ENCODE assay signal across 1 cellular context in the genomic region with DNA sequence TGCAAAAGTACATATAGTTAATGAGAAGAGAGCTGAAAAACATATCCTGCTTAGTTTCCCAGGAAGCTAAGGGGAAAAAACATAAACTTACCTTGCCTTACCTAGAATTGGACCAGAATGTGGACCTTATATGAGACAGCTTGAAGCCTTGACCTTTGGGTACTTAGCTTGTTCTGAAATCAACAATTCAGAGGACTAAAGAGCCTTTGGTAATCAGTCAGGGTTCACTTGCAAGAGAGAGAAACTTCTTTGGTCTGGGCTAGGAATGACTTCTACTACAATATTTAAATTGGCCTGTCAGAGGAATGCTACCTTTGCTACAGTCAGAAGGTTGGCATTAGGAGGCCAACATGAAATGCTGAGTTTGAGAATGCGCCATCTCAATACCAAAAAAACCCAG.
TF ChIP-seq lines count a peak whose summit lies in the region.

No MANE protein-coding gene starts in this region.

TF ChIP-seq in IMR-90, 13 proteins besides CTCF, POLR2A, EP300 and RAD21:
- TF ChIP-seq CHD1 (IDR thresholded peaks at IDR 0.05; ENCODE audit: low read depth, low read length) = no peak
- no peak for TF ChIP-seq MAZ (IDR thresholded peaks at IDR 0.05; ENCODE audit: borderline replicate concordance, low read depth, low read length)
- no peak for TF ChIP-seq RCOR1 (IDR thresholded peaks at IDR 0.05; ENCODE audit: insufficient replicate concordance, low read length)
- TF ChIP-seq BHLHE40 (IDR thresholded peaks at IDR 0.05; ENCODE audit: low read depth, low read length) = no peak
- no peak for TF ChIP-seq SMC3 (IDR thresholded peaks at IDR 0.05; ENCODE audit: low read depth, low read length)
- no peak for TF ChIP-seq ELK1 (IDR thresholded peaks at IDR 0.05; ENCODE audit: borderline replicate concordance, low read depth, low read length)
- TF ChIP-seq MXI1 (IDR thresholded peaks at IDR 0.05; ENCODE audit: borderline replicate concordance, low read depth, low read length) = no peak
- TF ChIP-seq, protein P1, sequence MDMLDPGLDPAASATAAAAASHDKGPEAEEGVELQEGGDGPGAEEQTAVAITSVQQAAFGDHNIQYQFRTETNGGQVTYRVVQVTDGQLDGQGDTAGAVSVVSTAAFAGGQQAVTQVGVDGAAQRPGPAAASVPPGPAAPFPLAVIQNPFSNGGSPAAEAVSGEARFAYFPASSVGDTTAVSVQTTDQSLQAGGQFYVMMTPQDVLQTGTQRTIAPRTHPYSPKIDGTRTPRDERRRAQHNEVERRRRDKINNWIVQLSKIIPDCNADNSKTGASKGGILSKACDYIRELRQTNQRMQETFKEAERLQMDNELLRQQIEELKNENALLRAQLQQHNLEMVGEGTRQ (IDR thresholded peaks at IDR 0.05; ENCODE audit: low read depth, low read length) = no peak
- no peak for TF ChIP-seq CEBPB (IDR thresholded peaks at IDR 0.05; ENCODE audit: low read depth, low read length)
- no peak for TF ChIP-seq MAFK (IDR thresholded peaks at IDR 0.05; ENCODE audit: low read depth, low read length)
- TF ChIP-seq RFX5 (IDR thresholded peaks at IDR 0.05; ENCODE audit: low read depth, low read length) = no peak
- TF ChIP-seq NFE2L2 (IDR thresholded peaks at IDR 0.05; ENCODE audit: low read depth, low read length) = no peak
- no peak for TF ChIP-seq FOS (IDR thresholded peaks at IDR 0.05; ENCODE audit: low read depth, low read length)
